In the genomic region with DNA sequence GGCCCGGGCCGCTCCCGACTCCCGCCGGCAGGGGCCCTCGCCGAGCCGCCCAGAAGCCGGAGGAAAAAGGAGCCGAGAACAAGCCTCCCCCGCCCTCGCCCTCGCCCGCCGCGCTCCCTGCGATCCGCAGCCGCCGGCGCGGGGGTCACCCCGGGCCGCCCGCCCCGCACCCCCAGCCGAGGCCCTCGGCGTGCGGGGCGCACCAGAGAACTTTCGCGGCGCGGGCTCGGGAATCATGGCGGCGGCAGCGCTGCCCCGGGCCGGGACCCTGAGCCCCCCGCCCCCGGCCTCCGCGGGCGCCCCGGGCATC, we compare ENCODE assay signal across 8 cellular contexts. TPM values are rescaled to one million over a fixed set of nuclear protein-coding genes. Genes with fewer than 3 reads are reported as not detected.
DNase-seq lines count a peak whose midpoint lies in the region; ATAC-seq and TF ChIP-seq lines count a peak whose summit lies in the region.

No MANE protein-coding gene starts in this region.

- peak; percentile 92 for DNase-seq in GM13976 (ENCODE audit: low spot score)
- peak; percentile 71 for DNase-seq in NCI-H2171 (lab: John Stamatoyannopoulos, UW)
- DNase-seq in activated CD4-positive, alpha-beta T cell treated with anti-CD3 and anti-CD28 coated beads for 4 hours: peak; percentile 76 to 77
- DNase-seq in choroid plexus epithelial cell (ENCODE audit: low read depth): peak; percentile 63
- DNase-seq in stimulated activated CD4-positive, alpha-beta T cell treated with anti-CD3 and anti-CD28 coated beads, TNF-alpha, amount 100 ng/mL, for 1 hour (ENCODE audit: low read depth in 3 of 3, low spot score in 1 of 3): peak; percentile 27 to 67 (median 55)

- H3K9me3 ChIP-seq in liver (ENCODE audit: control insufficient read depth in 4 of 4, low read length in 3 of 4): no peaks in the 10 kb centered on the region

- H3K27ac ChIP-seq in liver (ENCODE audit: low read depth in 1 of 2, low read length in 2 of 2): no peak overlapping the region

- H3K4me1 ChIP-seq in liver (ENCODE audit: control insufficient read depth in 4 of 4, insufficient read depth in 4 of 4, low read length in 3 of 4): peaks cover 7 to 26% (median 12%) of the 10 kb centered on the region in 4 donors

- no peaks in the 10 kb centered on the region for H3K27me3 ChIP-seq in liver (ENCODE audit: control insufficient read depth in 4 of 4, insufficient read depth in 4 of 4, low read length in 3 of 4)

- under 1% methylated on average over 47 of the region's 47 CpGs for WGBS in liver

- peak; percentile 38 to 64 for TF ChIP-seq RAD21 in liver (IDR thresholded peaks at IDR 0.05)

- in situ Hi-C loops in GM13976 (cut with MboI; ENCODE audit: low sequenced_read_pairs, unreplicated experiment): no loop called here

- H3K4me3 ChIP-seq in choroid plexus epithelial cell (ENCODE audit: low read depth, low read length): peak overlapping the region; percentile 82
- H3K4me3 ChIP-seq in liver (ENCODE audit: low read depth in 1 of 3, low read length in 3 of 3): peak overlapping the region; percentile 23 to 96 (median 24)

- H3K36me3 ChIP-seq in liver (ENCODE audit: control insufficient read depth in 4 of 4, insufficient read depth in 3 of 4, low read depth in 1 of 4, low read length in 3 of 4): no peaks in the 10 kb centered on the region

- H3K9ac ChIP-seq in liver (ENCODE audit: low read depth in 1 of 2, low read length in 2 of 2): no peak overlapping the region

- ATAC-seq in HG02642 (IDR thresholded peaks at IDR 0.05; ENCODE audit: poor library complexity, unreplicated experiment) (peak; percentile 66), GM18870 (IDR thresholded peaks at IDR 0.05; ENCODE audit: unreplicated experiment) (no peak)

- TF ChIP-seq CTCF in GM13976 (IDR thresholded peaks at IDR 0.05; ENCODE audit: borderline replicate concordance, control extremely low read depth, extremely low read depth, insufficient read depth, missing control alignments) (peak; percentile 79), choroid plexus epithelial cell (conservative IDR thresholded peaks at IDR 0.05; ENCODE audit: low read depth, low read length) (peak; percentile 48), liver (IDR thresholded peaks at IDR 0.05; ENCODE audit: low read depth, low read length, missing input control) (peak; percentile 67)

TF ChIP-seq in liver, 16 proteins besides CTCF, POLR2A, EP300 and RAD21:
- TF ChIP-seq, protein P1, sequence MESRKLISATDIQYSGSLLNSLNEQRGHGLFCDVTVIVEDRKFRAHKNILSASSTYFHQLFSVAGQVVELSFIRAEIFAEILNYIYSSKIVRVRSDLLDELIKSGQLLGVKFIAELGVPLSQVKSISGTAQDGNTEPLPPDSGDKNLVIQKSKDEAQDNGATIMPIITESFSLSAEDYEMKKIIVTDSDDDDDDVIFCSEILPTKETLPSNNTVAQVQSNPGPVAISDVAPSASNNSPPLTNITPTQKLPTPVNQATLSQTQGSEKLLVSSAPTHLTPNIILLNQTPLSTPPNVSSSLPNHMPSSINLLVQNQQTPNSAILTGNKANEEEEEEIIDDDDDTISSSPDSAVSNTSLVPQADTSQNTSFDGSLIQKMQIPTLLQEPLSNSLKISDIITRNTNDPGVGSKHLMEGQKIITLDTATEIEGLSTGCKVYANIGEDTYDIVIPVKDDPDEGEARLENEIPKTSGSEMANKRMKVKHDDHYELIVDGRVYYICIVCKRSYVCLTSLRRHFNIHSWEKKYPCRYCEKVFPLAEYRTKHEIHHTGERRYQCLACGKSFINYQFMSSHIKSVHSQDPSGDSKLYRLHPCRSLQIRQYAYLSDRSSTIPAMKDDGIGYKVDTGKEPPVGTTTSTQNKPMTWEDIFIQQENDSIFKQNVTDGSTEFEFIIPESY (IDR thresholded peaks at IDR 0.05): no peak
- TF ChIP-seq FOXA1 (IDR thresholded peaks at IDR 0.05) (no peak), NR2F2 (IDR thresholded peaks at IDR 0.05) (no peak), RXRA (IDR thresholded peaks at IDR 0.05) (no peak), GABPA (IDR thresholded peaks at IDR 0.05 in 1 of 2, conservative IDR thresholded peaks at IDR 0.05 in 1 of 2) (no peak), EGR1 (IDR thresholded peaks at IDR 0.05; ENCODE audit: low read depth in 2 of 2) (no peak), JUND (IDR thresholded peaks at IDR 0.05) (no peak), HNF4G (IDR thresholded peaks at IDR 0.05) (no peak), SP1 (IDR thresholded peaks at IDR 0.05) (no peak), YY1 (IDR thresholded peaks at IDR 0.05) (no peak), HNF4A (conservative IDR thresholded peaks at IDR 0.05) (no peak), FOXA2 (IDR thresholded peaks at IDR 0.05) (no peak), TAF1 (conservative IDR thresholded peaks at IDR 0.05) (no peak), ATF3 (IDR thresholded peaks at IDR 0.05) (no peak)
- TF ChIP-seq, protein P2, sequence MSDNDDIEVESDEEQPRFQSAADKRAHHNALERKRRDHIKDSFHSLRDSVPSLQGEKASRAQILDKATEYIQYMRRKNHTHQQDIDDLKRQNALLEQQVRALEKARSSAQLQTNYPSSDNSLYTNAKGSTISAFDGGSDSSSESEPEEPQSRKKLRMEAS (IDR thresholded peaks at IDR 0.05): no peak
- TF ChIP-seq, protein P3, sequence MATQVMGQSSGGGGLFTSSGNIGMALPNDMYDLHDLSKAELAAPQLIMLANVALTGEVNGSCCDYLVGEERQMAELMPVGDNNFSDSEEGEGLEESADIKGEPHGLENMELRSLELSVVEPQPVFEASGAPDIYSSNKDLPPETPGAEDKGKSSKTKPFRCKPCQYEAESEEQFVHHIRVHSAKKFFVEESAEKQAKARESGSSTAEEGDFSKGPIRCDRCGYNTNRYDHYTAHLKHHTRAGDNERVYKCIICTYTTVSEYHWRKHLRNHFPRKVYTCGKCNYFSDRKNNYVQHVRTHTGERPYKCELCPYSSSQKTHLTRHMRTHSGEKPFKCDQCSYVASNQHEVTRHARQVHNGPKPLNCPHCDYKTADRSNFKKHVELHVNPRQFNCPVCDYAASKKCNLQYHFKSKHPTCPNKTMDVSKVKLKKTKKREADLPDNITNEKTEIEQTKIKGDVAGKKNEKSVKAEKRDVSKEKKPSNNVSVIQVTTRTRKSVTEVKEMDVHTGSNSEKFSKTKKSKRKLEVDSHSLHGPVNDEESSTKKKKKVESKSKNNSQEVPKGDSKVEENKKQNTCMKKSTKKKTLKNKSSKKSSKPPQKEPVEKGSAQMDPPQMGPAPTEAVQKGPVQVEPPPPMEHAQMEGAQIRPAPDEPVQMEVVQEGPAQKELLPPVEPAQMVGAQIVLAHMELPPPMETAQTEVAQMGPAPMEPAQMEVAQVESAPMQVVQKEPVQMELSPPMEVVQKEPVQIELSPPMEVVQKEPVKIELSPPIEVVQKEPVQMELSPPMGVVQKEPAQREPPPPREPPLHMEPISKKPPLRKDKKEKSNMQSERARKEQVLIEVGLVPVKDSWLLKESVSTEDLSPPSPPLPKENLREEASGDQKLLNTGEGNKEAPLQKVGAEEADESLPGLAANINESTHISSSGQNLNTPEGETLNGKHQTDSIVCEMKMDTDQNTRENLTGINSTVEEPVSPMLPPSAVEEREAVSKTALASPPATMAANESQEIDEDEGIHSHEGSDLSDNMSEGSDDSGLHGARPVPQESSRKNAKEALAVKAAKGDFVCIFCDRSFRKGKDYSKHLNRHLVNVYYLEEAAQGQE (IDR thresholded peaks at IDR 0.05): no peak

RNA-seq across cellular contexts. Expression of gene CDK2AP1, which starts 0.5 kb away (rescaled TPM):
- total RNA-seq in liver: 10 to 100 TPM; 16.1 to 26.2 TPM
- 10 to 100 TPM; 19.0 to 32.2 TPM for polyA plus RNA-seq in liver

RNA-seq across cellular contexts. Expression of gene MTRFR, which starts 37.9 kb away (rescaled TPM):
- total RNA-seq in liver: 10 to 100 TPM in 1 of 2 donors, 1 to 10 TPM in 1; 9.5 to 15.2 TPM
- 10 to 100 TPM in 1 of 2 donors, 1 to 10 TPM in 1; 5.7 to 12.6 TPM for polyA plus RNA-seq in liver

RNA-seq across cellular contexts. Expression of gene MPHOSPH9, which starts 38.2 kb away (rescaled TPM):
- 10 to 100 TPM; 49.8 to 51.0 TPM for total RNA-seq in liver
- 10 to 100 TPM in 1 of 2 donors, 1 to 10 TPM in 1; 4.9 to 15.6 TPM for polyA plus RNA-seq in liver
